In genomic region chr13:43874512-43875092, GRCh38 we compare ENCODE assay signal across 8 cellular contexts. TPM values are rescaled to one million over a fixed set of nuclear protein-coding genes. Genes with fewer than 3 reads are reported as not detected.
A peak's percentile ranks its signal among the peaks of the same experiment; 100 is the strongest.
DNase-seq lines count a peak whose midpoint lies in the region; ATAC-seq, FAIRE-seq and TF ChIP-seq lines count a peak whose summit lies in the region.

No MANE protein-coding gene starts in this region.

- POLR2A ChIA-PET in HCT116 (lab: Charles Lee): no interaction called here

- no peak overlapping the region for H3K4me3 ChIP-seq in HCT116 (replicated peaks in 1 of 2; ENCODE audit: low read depth in 1 of 2, low read length in 2 of 2)

- H3K9me3 ChIP-seq in HCT116 (ENCODE audit: control insufficient read depth in 1 of 2, insufficient read depth in 1 of 2, low read depth in 1 of 2, low read length in 2 of 2): no peaks in the 10 kb centered on the region

- no peak overlapping the region for H3K9ac ChIP-seq in HCT116 (ENCODE audit: low read length)

- TF ChIP-seq RAD21 in HCT116 (IDR thresholded peaks at IDR 0.05; ENCODE audit: low read depth): peak; percentile 64

- CTCF ChIA-PET in HCT116 (lab: Charles Lee): interaction anchor here (1.0 kb wide), 1 partner anchor 9 kb away, joined by 3 read pairs; no protein-coding TSS in a partner anchor

- RAD21 ChIA-PET in HCT116 (lab: Charles Lee; ENCODE audit: low non-redundant PET in 1 of 2, low total read pairs in 2 of 2, uncharacterized antibody in 2 of 2, unreplicated experiment in 2 of 2): no interaction called here

- H4K20me1 ChIP-seq in HCT116 (ENCODE audit: insufficient read depth): no peaks in the 10 kb centered on the region

- H3K36me3 ChIP-seq in HCT116 (ENCODE audit: control insufficient read depth in 1 of 2, insufficient read depth in 2 of 2, low read length in 2 of 2): no peaks in the 10 kb centered on the region

- no peaks in the 10 kb centered on the region for H3K9me2 ChIP-seq in HCT116 (ENCODE audit: insufficient read depth)

- ATAC-seq in HCT116 (no peak), HG03571 (IDR thresholded peaks at IDR 0.05; ENCODE audit: unreplicated experiment) (no peak), HG02623 (IDR thresholded peaks at IDR 0.05; ENCODE audit: unreplicated experiment) (no peak)

- no peaks in the 10 kb centered on the region for H3K79me2 ChIP-seq in HCT116 (ENCODE audit: insufficient read depth, low read length)

- no TSS peak for BruUV-seq in HCT116 (replicated peaks; lab: Mats Ljungman, UMichigan)

- no peaks in the 10 kb centered on the region for H3K27me3 ChIP-seq in HCT116 (ENCODE audit: insufficient read depth, low read length)

- peak; percentile 33 to 62 (median 45); a peak in 4 of 6 replicates for TF ChIP-seq CTCF in HCT116 (IDR thresholded peaks at IDR 0.05 in 2 of 3, conservative IDR thresholded peaks at IDR 0.05 in 1 of 3; ENCODE audit: borderline replicate concordance in 1 of 3, insufficient read depth in 1 of 3, low read depth in 2 of 3, low read length in 2 of 3)

- H3K4me2 ChIP-seq in HCT116 (ENCODE audit: low read length): no peak overlapping the region

- H2AFZ ChIP-seq in HCT116 (ENCODE audit: low read depth, low read length, poor library complexity, severe bottlenecking): no peak overlapping the region

- no peak overlapping the region for H3K27ac ChIP-seq in HCT116 (ENCODE audit: low read depth, low read length)

- peaks cover 0 to 13% of the 10 kb centered on the region in 2 experiments; a peak in 1 of 4 replicates for H3K4me1 ChIP-seq in HCT116 (ENCODE audit: control insufficient read depth in 1 of 2, insufficient read depth in 2 of 2, low read length in 2 of 2)

- no peak for TF ChIP-seq POLR2A in HCT116 (IDR thresholded peaks at IDR 0.05; ENCODE audit: borderline replicate concordance, extremely low read depth, insufficient read depth, insufficient read length)

- intact Hi-C loops in HCT116 (cut with micrococcal nuclease): loop anchor here (2.0 to 10.0 kb wide), 4 partner anchors 572 to 1280 kb away; no protein-coding TSS in a partner anchor

- peak; percentile 97 for FAIRE-seq in TTC549 (lab: Jason Lieb, UNC)

- DNase-seq in AML-193 (lab: John Stamatoyannopoulos, UW) (peak; percentile 38 to 53), HCT116 (ENCODE audit: low read depth, low spot score) (no peak), iris pigment epithelial cell (ENCODE audit: low read depth) (peak; percentile 28), occipital lobe (lab: John Stamatoyannopoulos, UW) (no peak)
- DNase-seq in activated naive CD4-positive, alpha-beta T cell treated with anti-CD3 and anti-CD28 coated beads, Interleukin-2, amount 50 U/mL, for 16 hours: no peak

TF ChIP-seq in HCT116, 20 proteins besides CTCF, POLR2A, EP300 and RAD21:
- TF ChIP-seq EZH2phosphoT487 (IDR thresholded peaks at IDR 0.05; ENCODE audit: borderline replicate concordance) (no peak), CEBPB (IDR thresholded peaks at IDR 0.05; ENCODE audit: low read depth) (peak; percentile 71; the same call in 1 of the 2 replicates), REST (IDR thresholded peaks at IDR 0.05; ENCODE audit: low read depth) (no peak)

RNA-seq across cellular contexts. Expression of gene CCDC122, which starts 4.9 kb away (rescaled TPM):
- total RNA-seq in HCT116 (2021; ENCODE audit: unreplicated experiment): 5.8 TPM
- polyA plus RNA-seq in HCT116 (2012): 0.99 and 1.2 TPM in 2 replicates
- 13.4 TPM for total RNA-seq in occipital lobe

RNA-seq across cellular contexts. Expression of gene LACC1, which starts 5.1 kb away (rescaled TPM):
- total RNA-seq in HCT116 (2021; ENCODE audit: unreplicated experiment) (2.6 TPM), occipital lobe (4.2 TPM)
- 0.90 and 1.3 TPM in 2 replicates for polyA plus RNA-seq in HCT116 (2012)

Comparison
In these comparisons a context has a peak if more than half of its experiments do, and no peak if none do; other contexts are left out.
1. DNase-seq: peak in AML-193 (2 of 2) and iris pigment epithelial cell (single experiment); none in HCT116 (single experiment), activated naive CD4-positive, alpha-beta T cell treated with anti-CD3 and anti-CD28 coated beads, Interleukin-2, amount 50 U/mL, for 16 hours (single experiment) and occipital lobe (single experiment).